Comparison of ENCODE assay signal across 1 cellular context in genomic region chr2:237692601-237693079, GRCh38.
TF ChIP-seq lines count a peak whose summit lies in the region.

No MANE protein-coding gene starts in this region.

TF ChIP-seq in HepG2, 621 proteins besides CTCF, POLR2A, EP300 and RAD21 (continued from another document):
- no peak for TF ChIP-seq SNRNP70 (IDR thresholded peaks at IDR 0.05; ENCODE audit: low read depth, low read length)
- TF ChIP-seq ZNF619 (CRISPR knock-in tag; IDR thresholded peaks at IDR 0.05) = no peak
- no peak for TF ChIP-seq ZNF577 (CRISPR knock-in tag; IDR thresholded peaks at IDR 0.05; ENCODE audit: borderline replicate concordance, low read depth)
- no peak for TF ChIP-seq SIX1 (CRISPR knock-in tag; IDR thresholded peaks at IDR 0.05; ENCODE audit: borderline replicate concordance)
- no peak for TF ChIP-seq ZNF720 (CRISPR knock-in tag; IDR thresholded peaks at IDR 0.05)
- TF ChIP-seq SRSF4 (IDR thresholded peaks at IDR 0.05; ENCODE audit: low read depth, low read length, poor library complexity, severe bottlenecking) = no peak
- TF ChIP-seq NFE2 (CRISPR knock-in tag; IDR thresholded peaks at IDR 0.05) = no peak
- TF ChIP-seq ZNF777 (CRISPR knock-in tag; IDR thresholded peaks at IDR 0.05) = peak; percentile 83
- TF ChIP-seq ELF1 (CRISPR knock-in tag; IDR thresholded peaks at IDR 0.05) = no peak
- TF ChIP-seq STAT5B (CRISPR knock-in tag; IDR thresholded peaks at IDR 0.05) = no peak
- TF ChIP-seq ZNF513 (CRISPR knock-in tag; conservative IDR thresholded peaks at IDR 0.05) = no peak
